ENCODE assay signal across 19 cellular contexts in the genomic region with DNA sequence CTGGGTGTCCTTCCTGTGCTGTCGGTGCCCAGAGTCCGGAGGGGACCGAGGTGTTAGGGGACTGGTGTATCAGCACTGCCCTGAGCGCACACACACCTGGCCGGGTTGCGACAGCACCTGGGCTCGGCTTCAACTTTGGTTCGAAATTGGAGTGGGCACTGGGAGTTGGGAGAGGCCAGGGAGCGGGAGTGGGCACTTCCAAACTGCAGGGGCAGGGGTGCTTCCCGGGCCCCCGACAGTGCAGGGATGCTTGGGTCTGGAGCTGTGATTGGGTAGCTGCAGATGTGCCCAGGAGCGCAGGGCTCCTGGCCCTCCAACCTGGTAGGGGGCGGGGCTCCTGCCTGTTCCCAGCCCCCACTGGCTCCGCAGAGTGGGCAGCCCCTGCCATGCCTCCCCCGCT. TPM values are rescaled to one million over a fixed set of nuclear protein-coding genes. Genes with fewer than 3 reads are reported as not detected.
DNase-seq lines count a peak whose midpoint lies in the region; ATAC-seq, FAIRE-seq and TF ChIP-seq lines count a peak whose summit lies in the region.
"Had no signal": no experiment of that assay in that cellular context is flagged by ENCODE, and none has a peak within 500 bp of the region (broad histone marks: within the 10 kb centered on the region; RNA-seq: fewer than 3 reads in every experiment).

No MANE protein-coding gene starts in this region.

- no peak overlapping the region for H3K9ac ChIP-seq in H9 (ENCODE audit: extremely low read depth, insufficient read length, low read length)
- H3K9ac ChIP-seq in kidney (ENCODE audit: low read length in 2 of 2), result no peak overlapping the region
- H3K9ac ChIP-seq in trophoblast cell (ENCODE audit: low read length), result no peak overlapping the region
- H3K9ac ChIP-seq: GM23248 had no signal

- no peak overlapping the region for H3K27ac ChIP-seq in H9 (ENCODE audit: insufficient read length, low read depth, low read length)
- no peak overlapping the region for H3K27ac ChIP-seq in kidney (ENCODE audit: low read depth in 2 of 2, low read length in 2 of 2)
- H3K27ac ChIP-seq in trophoblast cell (ENCODE audit: low read depth, low read length), result no peak overlapping the region
- H3K27ac ChIP-seq in SJCRH30, result no peak overlapping the region
- no peak overlapping the region for H3K27ac ChIP-seq in aorta (ENCODE audit: low read depth in 1 of 2, low read length in 2 of 2)
- no peak overlapping the region for H3K27ac ChIP-seq in OCI-LY7 (ENCODE audit: low read depth, low read length, poor library complexity, severe bottlenecking)
- H3K27ac ChIP-seq: GM23248 had no signal

- H2BK5ac ChIP-seq in H9 (ENCODE audit: insufficient read length, low read length), result no peak overlapping the region
- no peak overlapping the region for H2BK5ac ChIP-seq in trophoblast cell (ENCODE audit: low read depth, low read length, poor library complexity)

- no peaks in the 10 kb centered on the region for H3K9me3 ChIP-seq in H9 (ENCODE audit: control insufficient read depth, low read depth, low read length)
- H3K9me3 ChIP-seq in kidney (ENCODE audit: control insufficient read depth in 1 of 2, low read length in 2 of 2), result no peaks in the 10 kb centered on the region
- no peaks in the 10 kb centered on the region for H3K9me3 ChIP-seq in trophoblast cell (ENCODE audit: insufficient read depth, low read depth, low read length)
- H3K9me3 ChIP-seq in SJCRH30 (replicated peaks), result 0 out of 2 replicates have a peak, but pooled peaks cover 3% of the 10 kb centered on the region
- H3K9me3 ChIP-seq in aorta (ENCODE audit: control insufficient read depth, low read length), result no peaks in the 10 kb centered on the region
- H3K9me3 ChIP-seq in OCI-LY7 (ENCODE audit: low read length), result peaks cover 6% of the 10 kb centered on the region; the same call in 1 of the 2 replicates

- H3K14ac ChIP-seq in H9 (ENCODE audit: insufficient read depth, low read length) (no peak overlapping the region), trophoblast cell (ENCODE audit: low read length) (no peak overlapping the region)

- no peaks in the 10 kb centered on the region for H3K36me3 ChIP-seq in kidney (ENCODE audit: control insufficient read depth in 1 of 2, insufficient read depth in 2 of 2, low read length in 2 of 2)
- no peaks in the 10 kb centered on the region for H3K36me3 ChIP-seq in trophoblast cell (ENCODE audit: control insufficient read depth in 1 of 2, insufficient read depth in 2 of 2, low read length in 2 of 2)
- no peaks in the 10 kb centered on the region for H3K36me3 ChIP-seq in SJCRH30
- H3K36me3 ChIP-seq in aorta (ENCODE audit: control insufficient read depth in 1 of 2, insufficient read depth in 2 of 2, low read length in 1 of 2), result no peaks in the 10 kb centered on the region
- no peaks in the 10 kb centered on the region for H3K36me3 ChIP-seq in OCI-LY7 (ENCODE audit: insufficient read depth, low read length)

- H3K4me3 Mint-ChIP-seq in H9, result no peak overlapping the region
- H3K4me3 Mint-ChIP-seq: CD4-positive, alpha-beta memory T cell; HFFc6 had no signal

- no peak overlapping the region for H3T11ph ChIP-seq in H9 (ENCODE audit: low read length)

- no peak overlapping the region for H3K56ac ChIP-seq in H9 (ENCODE audit: insufficient read length, low read depth, low read length)

- H2BK15ac ChIP-seq in H9 (ENCODE audit: low read depth, low read length), result no peak overlapping the region

- no peak overlapping the region for H4K8ac ChIP-seq in H9 (replicated peaks; ENCODE audit: insufficient read length, low read depth, low read length)
- no peak overlapping the region for H4K8ac ChIP-seq in trophoblast cell (ENCODE audit: low read depth, low read length)

- peaks cover 0 to 3% of the 10 kb centered on the region in 2 experiments; a peak in 1 of 5 replicates for H3K9me3 Mint-ChIP-seq in H9
- H3K9me3 Mint-ChIP-seq: HFFc6 had no signal

- CTCF ChIA-PET in OCI-LY7 (lab: Charles Lee; ENCODE audit: unreplicated experiment), result no interaction called here

- H3K23ac ChIP-seq in H9 (ENCODE audit: insufficient read length, low read depth, low read length), result no peak overlapping the region
- H3K23ac ChIP-seq in trophoblast cell (ENCODE audit: low read length), result no peak overlapping the region

- H2BK120ac ChIP-seq in H9 (ENCODE audit: low read depth, low read length, poor library complexity, severe bottlenecking) (no peak overlapping the region), trophoblast cell (ENCODE audit: insufficient read depth, low read length, poor library complexity) (no peak overlapping the region)

- H3K4me2 ChIP-seq in H9 (ENCODE audit: insufficient read depth, insufficient read length, low read length) (no peak overlapping the region), trophoblast cell (ENCODE audit: low read length) (no peak overlapping the region), OCI-LY7 (ENCODE audit: low read length) (no peak overlapping the region)

- WGBS in H9 (ENCODE audit: extremely low coverage, insufficient read length, low lambda C conversion rate), result no CpG with 5 or more reads among the region's 15 CpGs
- no CpG with 5 or more reads among the region's 15 CpGs for WGBS in trophoblast cell (ENCODE audit: extremely low coverage, insufficient coverage, insufficient read length)
- WGBS in aorta, 2 donors, result 93 to 95% methylated on average over 13 to 15 of the region's 15 CpGs

- H2BK12ac ChIP-seq in H9 (ENCODE audit: insufficient read length, low read depth, low read length) (no peak overlapping the region), trophoblast cell (ENCODE audit: low read length) (no peak overlapping the region)

- H3K79me2 ChIP-seq in H9 (ENCODE audit: insufficient read depth, low read length) (no peaks in the 10 kb centered on the region), trophoblast cell (ENCODE audit: control insufficient read depth, insufficient read depth, low read length, poor library complexity) (no peaks in the 10 kb centered on the region), OCI-LY7 (ENCODE audit: insufficient read depth, low read depth, low read length) (no peaks in the 10 kb centered on the region)

- POLR2A ChIA-PET in OCI-LY7 (lab: Charles Lee), result no interaction called here

- DNase-seq in H9 (peak; percentile 43), dedifferentiated amniotic fluid mesenchymal stem cell (ENCODE audit: extremely low spot score) (peak; percentile 5), kidney (peak; percentile 66), trophoblast cell (no peak), SJCRH30 (no peak), aorta (no peak), OCI-LY7 (ENCODE audit: low spot score) (no peak), superior temporal gyrus (ENCODE audit: extremely low spot score) (no peak)
- DNase-seq: C1 segment of cervical spinal cord; Calu3; CD4-positive, alpha-beta memory T cell; COR-L47; DND-41; GM23248; HFFc6 had no signal

- intact Hi-C loops in kidney (cut with DNase I) (no loop called here), aorta (cut with DNase I) (no loop called here), OCI-LY7 (cut with micrococcal nuclease; ENCODE audit: unreplicated experiment) (no loop called here)

- no peak for ATAC-seq in aorta (ENCODE audit: low FRiP score)

- H3K4me1 Mint-ChIP-seq in H9, result peaks cover 0 to 4% of the 10 kb centered on the region in 2 experiments; a peak in 2 of 4 replicates

- H3K23me2 ChIP-seq in H9 (ENCODE audit: insufficient read length, low read depth, low read length, poor library complexity, severe bottlenecking), result no peaks in the 10 kb centered on the region

- FAIRE-seq in kidney (lab: Jason Lieb, UNC), result no peak
- FAIRE-seq: G401.6, GM12892, GM19239, H54 had no signal

- H3K79me1 ChIP-seq in H9 (ENCODE audit: insufficient read depth, low read depth, low read length, poor library complexity, severe bottlenecking), result no peaks in the 10 kb centered on the region
- no peaks in the 10 kb centered on the region for H3K79me1 ChIP-seq in trophoblast cell (ENCODE audit: low read length)

- 0 out of 2 replicates have a peak, but pooled peaks cover 3% of the 10 kb centered on the region for H3K9me2 ChIP-seq in OCI-LY7 (ENCODE audit: insufficient read depth, low read length)

- H3K4ac ChIP-seq in H9 (ENCODE audit: low read depth, low read length) (no peak overlapping the region), trophoblast cell (ENCODE audit: low read depth, low read length) (no peak overlapping the region)

- no peak for TF ChIP-seq CTCF in H9 (conservative IDR thresholded peaks at IDR 0.05)
- TF ChIP-seq CTCF in kidney (IDR thresholded peaks at IDR 0.05; ENCODE audit: borderline replicate concordance, extremely low read depth, insufficient read depth), result no peak
- TF ChIP-seq CTCF in OCI-LY7 (conservative IDR thresholded peaks at IDR 0.05; ENCODE audit: low read length), result no peak

- no peak overlapping the region for H2AFZ ChIP-seq in H9 (ENCODE audit: low read length)
- H2AFZ ChIP-seq in trophoblast cell (ENCODE audit: insufficient read depth, low read length, poor library complexity), result no peak overlapping the region
- no peak overlapping the region for H2AFZ ChIP-seq in OCI-LY7 (ENCODE audit: low read length)
- H2AFZ ChIP-seq: GM23248 had no signal

- H4K20me1 ChIP-seq in H9 (ENCODE audit: control insufficient read depth, insufficient read depth, insufficient read length) (no peaks in the 10 kb centered on the region), OCI-LY7 (ENCODE audit: insufficient read depth, low read length) (no peaks in the 10 kb centered on the region)

- no peak overlapping the region for H2BK20ac ChIP-seq in H9 (ENCODE audit: low read depth, low read length, poor library complexity, severe bottlenecking)

- H3K4me1 ChIP-seq in H9 (ENCODE audit: insufficient read depth, low read length) (no peaks in the 10 kb centered on the region), kidney (ENCODE audit: control insufficient read depth in 1 of 2, insufficient read depth in 1 of 2, low read depth in 1 of 2, low read length in 2 of 2) (peaks cover 0 to 1% of the 10 kb centered on the region in 2 donors), trophoblast cell (ENCODE audit: control insufficient read depth in 1 of 2, insufficient read depth in 2 of 2, low read length in 2 of 2) (no peaks in the 10 kb centered on the region), SJCRH30 (no peaks in the 10 kb centered on the region), aorta (ENCODE audit: control insufficient read depth in 1 of 2, insufficient read depth in 2 of 2, low read length in 2 of 2) (peaks cover 0 to under 1% of the 10 kb centered on the region in 2 donors), OCI-LY7 (ENCODE audit: insufficient read depth, low read length, poor library complexity, severe bottlenecking) (no peaks in the 10 kb centered on the region)

- H3K4me3 ChIP-seq in kidney (ENCODE audit: low read length in 2 of 2) (no peak overlapping the region), trophoblast cell (ENCODE audit: low read depth, low read length) (no peak overlapping the region), SJCRH30 (no peak overlapping the region), aorta (ENCODE audit: low read length in 2 of 2) (no peak overlapping the region), OCI-LY7 (ENCODE audit: low read depth, low read length, poor library complexity, severe bottlenecking) (no peak overlapping the region)
- H3K4me3 ChIP-seq: GM23248 had no signal

- H4K5ac ChIP-seq in H9 (ENCODE audit: insufficient read length, low read depth, low read length), result no peak overlapping the region

- no TSS peak for BruUV-seq in OCI-LY7 (replicated peaks; lab: Mats Ljungman, UMichigan)

- H3K27me3 ChIP-seq in H9 (ENCODE audit: insufficient read depth, low read length), result no peaks in the 10 kb centered on the region
- H3K27me3 ChIP-seq in trophoblast cell (ENCODE audit: insufficient read depth, low read length), result no peaks in the 10 kb centered on the region
- no peaks in the 10 kb centered on the region for H3K27me3 ChIP-seq in SJCRH30
- no peaks in the 10 kb centered on the region for H3K27me3 ChIP-seq in aorta (ENCODE audit: control insufficient read depth in 1 of 2, insufficient read depth in 2 of 2, low read length in 1 of 2)

- H2AK5ac ChIP-seq in H9 (ENCODE audit: insufficient read length, low read length), result no peak overlapping the region
- H2AK5ac ChIP-seq in trophoblast cell (ENCODE audit: low read length), result no peak overlapping the region

- no peak overlapping the region for H3K27ac Mint-ChIP-seq in H9
- H3K27ac Mint-ChIP-seq: CD4-positive, alpha-beta memory T cell; HFFc6 had no signal

- H3K18ac ChIP-seq in H9 (ENCODE audit: insufficient read length, low read depth, low read length) (no peak overlapping the region), trophoblast cell (ENCODE audit: low read length) (peak overlapping the region; percentile 29)

- no peak overlapping the region for H4K91ac ChIP-seq in H9 (ENCODE audit: insufficient read length, low read depth, low read length)
- H4K91ac ChIP-seq in trophoblast cell (ENCODE audit: low read depth, low read length), result no peak overlapping the region

- no peaks in the 10 kb centered on the region for H3K36me3 Mint-ChIP-seq in H9 (ENCODE audit: insufficient read depth in 1 of 3, low read depth in 3 of 3)

- no peak overlapping the region for H4K12ac ChIP-seq in trophoblast cell (ENCODE audit: low read depth, low read length)

- H3K27me3 Mint-ChIP-seq in H9 (ENCODE audit: low read depth), result no peaks in the 10 kb centered on the region; the same call in none of the 2 replicates
- H3K27me3 Mint-ChIP-seq: CD4-positive, alpha-beta memory T cell had no signal

RNA-seq across cellular contexts. Expression of a gene that starts 7.7 kb away (rescaled TPM):
- total RNA-seq in H9 (2021) (26.4 and 29.7 TPM in 2 replicates), kidney (23.4 TPM), aorta (10 to 100 TPM; 19.9 to 37.2 TPM), OCI-LY7 (2022) (14.8 and 16.0 TPM in 2 replicates)
- polyA plus RNA-seq in kidney (ENCODE audit: insufficient read depth, low read depth, low replicate concordance) (9.0 TPM), aorta (1 to 10 TPM; 3.5 to 8.4 TPM)
- polyA plus RNA-seq in trophoblast cell (2013), result 10.7 and 11.8 TPM in 2 replicates
- total RNA-seq in SJCRH30 (2014; rRNA removed; shearing (Covaris generic)), result 9.1 and 9.3 TPM in 2 replicates
- 4.8 and 6.8 TPM in 2 replicates for total RNA-seq in OCI-LY7 (2014; rRNA removed; shearing (Covaris generic))

RNA-seq across cellular contexts. Expression of a gene that starts 27.9 kb away (rescaled TPM):
- 13.5 and 16.2 TPM in 2 replicates for total RNA-seq in H9 (2021)
- 11.3 TPM for total RNA-seq in kidney
- polyA plus RNA-seq in kidney (ENCODE audit: insufficient read depth, low read depth, low replicate concordance), result 26.1 TPM
- polyA plus RNA-seq in trophoblast cell (2013), result 17.7 and 18.0 TPM in 2 replicates
- 28.1 and 31.0 TPM in 2 replicates for total RNA-seq in SJCRH30 (2014; rRNA removed; shearing (Covaris generic))
- total RNA-seq in aorta, result 10 to 100 TPM in 1 of 2 donors, 1 to 10 TPM in 1; 9.4 to 13.8 TPM
- polyA plus RNA-seq in aorta, result 10 to 100 TPM in 1 of 2 donors, 1 to 10 TPM in 1; 4.5 to 27.6 TPM
- total RNA-seq in OCI-LY7 (2014; rRNA removed; shearing (Covaris generic)), result 21.8 and 22.0 TPM in 2 replicates
- total RNA-seq in OCI-LY7 (2022), result 23.3 and 24.1 TPM in 2 replicates

Comparison
In these comparisons a context has a peak if more than half of its experiments do, and no peak if none do; other contexts are left out.
1. DNase-seq: peak in H9 (single experiment), dedifferentiated amniotic fluid mesenchymal stem cell (single experiment) and kidney (single experiment); none in trophoblast cell (0 of 2), SJCRH30 (0 of 2), aorta (0 of 2), OCI-LY7 (single experiment) and superior temporal gyrus (single experiment).